Comparison of ENCODE assay signal across 2 cellular contexts in genomic region chr6:148671952-148672351, GRCh38.
A peak's percentile ranks its signal among the peaks of the same experiment; 100 is the strongest.
TF ChIP-seq lines count a peak whose summit lies in the region.

No MANE protein-coding gene starts in this region.

TF ChIP-seq in GM23338, 12 proteins besides CTCF, POLR2A, EP300 and RAD21:
- TF ChIP-seq ETS1 (IDR thresholded peaks at IDR 0.05) (no peak), POLR2AphosphoS5 (IDR thresholded peaks at IDR 0.05; ENCODE audit: low read depth) (no peak)

TF ChIP-seq in GM12878, 131 proteins besides CTCF, POLR2A, EP300 and RAD21 (continued from another document):
- TF ChIP-seq HDAC2 (IDR thresholded peaks at IDR 0.05), result no peak
- 0 out of 2 replicates have a peak, but pooled peaks have one; percentile 24 for TF ChIP-seq NBN (IDR thresholded peaks at IDR 0.05)
- TF ChIP-seq, protein P1, sequence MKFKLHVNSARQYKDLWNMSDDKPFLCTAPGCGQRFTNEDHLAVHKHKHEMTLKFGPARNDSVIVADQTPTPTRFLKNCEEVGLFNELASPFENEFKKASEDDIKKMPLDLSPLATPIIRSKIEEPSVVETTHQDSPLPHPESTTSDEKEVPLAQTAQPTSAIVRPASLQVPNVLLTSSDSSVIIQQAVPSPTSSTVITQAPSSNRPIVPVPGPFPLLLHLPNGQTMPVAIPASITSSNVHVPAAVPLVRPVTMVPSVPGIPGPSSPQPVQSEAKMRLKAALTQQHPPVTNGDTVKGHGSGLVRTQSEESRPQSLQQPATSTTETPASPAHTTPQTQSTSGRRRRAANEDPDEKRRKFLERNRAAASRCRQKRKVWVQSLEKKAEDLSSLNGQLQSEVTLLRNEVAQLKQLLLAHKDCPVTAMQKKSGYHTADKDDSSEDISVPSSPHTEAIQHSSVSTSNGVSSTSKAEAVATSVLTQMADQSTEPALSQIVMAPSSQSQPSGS (IDR thresholded peaks at IDR 0.05; ENCODE audit: low read length), result no peak
- no peak for TF ChIP-seq RBBP5 (conservative IDR thresholded peaks at IDR 0.05)
- TF ChIP-seq STAT3 (IDR thresholded peaks at IDR 0.05; ENCODE audit: low read depth, low read length), result no peak
- TF ChIP-seq, protein P2, sequence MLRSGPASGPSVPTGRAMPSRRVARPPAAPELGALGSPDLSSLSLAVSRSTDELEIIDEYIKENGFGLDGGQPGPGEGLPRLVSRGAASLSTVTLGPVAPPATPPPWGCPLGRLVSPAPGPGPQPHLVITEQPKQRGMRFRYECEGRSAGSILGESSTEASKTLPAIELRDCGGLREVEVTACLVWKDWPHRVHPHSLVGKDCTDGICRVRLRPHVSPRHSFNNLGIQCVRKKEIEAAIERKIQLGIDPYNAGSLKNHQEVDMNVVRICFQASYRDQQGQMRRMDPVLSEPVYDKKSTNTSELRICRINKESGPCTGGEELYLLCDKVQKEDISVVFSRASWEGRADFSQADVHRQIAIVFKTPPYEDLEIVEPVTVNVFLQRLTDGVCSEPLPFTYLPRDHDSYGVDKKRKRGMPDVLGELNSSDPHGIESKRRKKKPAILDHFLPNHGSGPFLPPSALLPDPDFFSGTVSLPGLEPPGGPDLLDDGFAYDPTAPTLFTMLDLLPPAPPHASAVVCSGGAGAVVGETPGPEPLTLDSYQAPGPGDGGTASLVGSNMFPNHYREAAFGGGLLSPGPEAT (IDR thresholded peaks at IDR 0.05; ENCODE audit: low read depth), result 0 out of 2 replicates have a peak, but pooled peaks have one; percentile 29
- TF ChIP-seq CREB1 (IDR thresholded peaks at IDR 0.05; ENCODE audit: low read depth), result no peak
- TF ChIP-seq, protein P3, sequence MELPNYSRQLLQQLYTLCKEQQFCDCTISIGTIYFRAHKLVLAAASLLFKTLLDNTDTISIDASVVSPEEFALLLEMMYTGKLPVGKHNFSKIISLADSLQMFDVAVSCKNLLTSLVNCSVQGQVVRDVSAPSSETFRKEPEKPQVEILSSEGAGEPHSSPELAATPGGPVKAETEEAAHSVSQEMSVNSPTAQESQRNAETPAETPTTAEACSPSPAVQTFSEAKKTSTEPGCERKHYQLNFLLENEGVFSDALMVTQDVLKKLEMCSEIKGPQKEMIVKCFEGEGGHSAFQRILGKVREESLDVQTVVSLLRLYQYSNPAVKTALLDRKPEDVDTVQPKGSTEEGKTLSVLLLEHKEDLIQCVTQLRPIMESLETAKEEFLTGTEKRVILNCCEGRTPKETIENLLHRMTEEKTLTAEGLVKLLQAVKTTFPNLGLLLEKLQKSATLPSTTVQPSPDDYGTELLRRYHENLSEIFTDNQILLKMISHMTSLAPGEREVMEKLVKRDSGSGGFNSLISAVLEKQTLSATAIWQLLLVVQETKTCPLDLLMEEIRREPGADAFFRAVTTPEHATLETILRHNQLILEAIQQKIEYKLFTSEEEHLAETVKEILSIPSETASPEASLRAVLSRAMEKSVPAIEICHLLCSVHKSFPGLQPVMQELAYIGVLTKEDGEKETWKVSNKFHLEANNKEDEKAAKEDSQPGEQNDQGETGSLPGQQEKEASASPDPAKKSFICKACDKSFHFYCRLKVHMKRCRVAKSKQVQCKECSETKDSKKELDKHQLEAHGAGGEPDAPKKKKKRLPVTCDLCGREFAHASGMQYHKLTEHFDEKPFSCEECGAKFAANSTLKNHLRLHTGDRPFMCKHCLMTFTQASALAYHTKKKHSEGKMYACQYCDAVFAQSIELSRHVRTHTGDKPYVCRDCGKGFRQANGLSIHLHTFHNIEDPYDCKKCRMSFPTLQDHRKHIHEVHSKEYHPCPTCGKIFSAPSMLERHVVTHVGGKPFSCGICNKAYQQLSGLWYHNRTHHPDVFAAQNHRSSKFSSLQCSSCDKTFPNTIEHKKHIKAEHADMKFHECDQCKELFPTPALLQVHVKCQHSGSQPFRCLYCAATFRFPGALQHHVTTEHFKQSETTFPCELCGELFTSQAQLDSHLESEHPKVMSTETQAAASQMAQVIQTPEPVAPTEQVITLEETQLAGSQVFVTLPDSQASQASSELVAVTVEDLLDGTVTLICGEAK (IDR thresholded peaks at IDR 0.05; ENCODE audit: borderline replicate concordance), result no peak
- TF ChIP-seq MLLT1 (IDR thresholded peaks at IDR 0.05), result no peak
- TF ChIP-seq IKZF2 (IDR thresholded peaks at IDR 0.05), result no peak
- no peak for TF ChIP-seq PML (IDR thresholded peaks at IDR 0.05; ENCODE audit: low read length)
- no peak for TF ChIP-seq SPI1 (IDR thresholded peaks at IDR 0.05; ENCODE audit: borderline replicate concordance, insufficient read depth, low read depth, low read length)
- peak; percentile 55; the same call in 1 of the 2 replicates for TF ChIP-seq CBX5 (IDR thresholded peaks at IDR 0.05; ENCODE audit: low read depth)
- TF ChIP-seq ZNF384 (IDR thresholded peaks at IDR 0.05; ENCODE audit: borderline replicate concordance, low read depth, low read length), result no peak
- no peak for TF ChIP-seq NRF1 (conservative IDR thresholded peaks at IDR 0.05; ENCODE audit: low read depth, low read length)
- no peak for TF ChIP-seq BCL3 (IDR thresholded peaks at IDR 0.05; ENCODE audit: borderline replicate concordance, insufficient read depth, low read depth, low read length, poor library complexity, severe bottlenecking)
- TF ChIP-seq STAT1 (conservative IDR thresholded peaks at IDR 0.05), result no peak
- no peak for TF ChIP-seq RB1 (IDR thresholded peaks at IDR 0.05; ENCODE audit: borderline replicate concordance)
